24 cellular contexts compared by ENCODE assay signal in genomic region chr9:17750285-17750684, GRCh38.
DNase-seq lines count a peak whose midpoint lies in the region; ATAC-seq, FAIRE-seq and TF ChIP-seq lines count a peak whose summit lies in the region.
"Had no signal": no experiment of that assay in that cellular context is flagged by ENCODE, and none has a peak within 500 bp of the region (broad histone marks: within the 10 kb centered on the region; RNA-seq: fewer than 3 reads in every experiment).

No MANE protein-coding gene starts in this region.

- no peaks in the 10 kb centered on the region for H3K27me3 ChIP-seq in GM23338 (ENCODE audit: insufficient read depth)
- H3K27me3 ChIP-seq: BE2C had no signal

- ATAC-seq in GM23338 (peak; percentile 39; the same call in 2 of the 3 replicates), HG03095 (IDR thresholded peaks at IDR 0.05; ENCODE audit: unreplicated experiment) (no peak), HG03354 (IDR thresholded peaks at IDR 0.05; ENCODE audit: poor library complexity, severe bottlenecking, unreplicated experiment) (no peak)
- ATAC-seq: K562 had no signal

- H3K27ac ChIP-seq in GM23338 (ENCODE audit: low read depth), result no peak overlapping the region

- no peak overlapping the region for H3K4me3 ChIP-seq in GM23338
- H3K4me3 ChIP-seq: HAP-1, K562 had no signal

- H3K79me2 ChIP-seq in GM23338 (replicated peaks; ENCODE audit: insufficient read depth), result no peaks in the 10 kb centered on the region

- no peak overlapping the region for H3K4me2 ChIP-seq in GM23338

- FAIRE-seq in RCC 7860 (lab: Jason Lieb, UNC), result no peak
- FAIRE-seq: G401.6, GM12892, GM18507, HTR-8/SVneo, K562 had no signal

- H3K36me3 Mint-ChIP-seq in GM23338 (ENCODE audit: low read depth), result no peaks in the 10 kb centered on the region; the same call in 2 of the 3 replicates
- H3K36me3 Mint-ChIP-seq: CD4-positive, CD25-positive, alpha-beta regulatory T cell; CD8-positive, alpha-beta memory T cell had no signal

- H3F3A ChIP-seq in GM23338 (replicated peaks; ENCODE audit: low read depth), result no peaks in the 10 kb centered on the region

- H3K4me1 ChIP-seq in GM23338 (ENCODE audit: insufficient read depth), result no peaks in the 10 kb centered on the region
- H3K4me1 ChIP-seq: BE2C, HAP-1 had no signal

- no peaks in the 10 kb centered on the region for H3K9me2 ChIP-seq in GM23338 (ENCODE audit: insufficient read depth)

- H3K9me3 Mint-ChIP-seq in GM23338, result no peaks in the 10 kb centered on the region; the same call in 1 of the 3 replicates

- H4K20me1 ChIP-seq in GM23338 (replicated peaks; ENCODE audit: insufficient read depth), result peaks cover 4% of the 10 kb centered on the region; the same call in 1 of the 2 replicates

- no peak overlapping the region for H3K4me3 Mint-ChIP-seq in GM23338
- H3K4me3 Mint-ChIP-seq: CD4-positive, CD25-positive, alpha-beta regulatory T cell; CD8-positive, alpha-beta memory T cell had no signal

- peak; percentile 24 for DNase-seq in Ammon's horn (ENCODE audit: low spot score)
- no peak for DNase-seq in GM23338 (ENCODE audit: low spot score)
- peak; percentile 28 for DNase-seq in NCI-H69 (lab: John Stamatoyannopoulos, UW)
- peak; percentile 43 for DNase-seq in cerebellum (ENCODE audit: low spot score)
- DNase-seq in RCC 7860 (ENCODE audit: low spot score), result no peak
- no peak for DNase-seq in SKM-1 treated with dmso at 0.1 percent for 144 hours (lab: John Stamatoyannopoulos, UW; ENCODE audit: unreplicated experiment)
- DNase-seq: BE2C; CD4-positive, CD25-positive, alpha-beta regulatory T cell; CD8-positive, alpha-beta memory T cell; COR-L47; DMS 273 treated with DMSO at 0.1 percent for 48 hours; DMS53; DND-41; EL; GOT3; IMR-90 had no signal

- no peaks in the 10 kb centered on the region for H3K36me3 ChIP-seq in GM23338 (ENCODE audit: insufficient read depth)
- H3K36me3 ChIP-seq: BE2C, HAP-1 had no signal

- H3K27ac Mint-ChIP-seq in GM23338, result no peak overlapping the region
- H3K27ac Mint-ChIP-seq: CD4-positive, CD25-positive, alpha-beta regulatory T cell; CD8-positive, alpha-beta memory T cell had no signal

- peaks cover 2% of the 10 kb centered on the region for H3K27me3 Mint-ChIP-seq in GM23338 (ENCODE audit: insufficient read depth, low read depth, poor library complexity)
- H3K27me3 Mint-ChIP-seq: CD4-positive, CD25-positive, alpha-beta regulatory T cell had no signal

- no peaks in the 10 kb centered on the region for H3K4me1 Mint-ChIP-seq in GM23338
- H3K4me1 Mint-ChIP-seq: CD4-positive, CD25-positive, alpha-beta regulatory T cell; CD8-positive, alpha-beta memory T cell had no signal

- TF ChIP-seq CTCF in GM23338 (conservative IDR thresholded peaks at IDR 0.05; ENCODE audit: low read depth in 2 of 2), result no peak

- no peak overlapping the region for H2AFZ ChIP-seq in GM23338

TF ChIP-seq in GM23338, 12 proteins besides CTCF, POLR2A, EP300 and RAD21 (continues in another document):
- TF ChIP-seq CREB1 (CRISPR knock-in tag; IDR thresholded peaks at IDR 0.05; ENCODE audit: low read depth) (no peak), ETS1 (IDR thresholded peaks at IDR 0.05) (no peak), ZNF331 (CRISPR knock-in tag; IDR thresholded peaks at IDR 0.05; ENCODE audit: low read depth) (no peak), ZNF114 (CRISPR knock-in tag; IDR thresholded peaks at IDR 0.05) (no peak), JUNB (IDR thresholded peaks at IDR 0.05; ENCODE audit: unreplicated experiment) (no peak), POLR2AphosphoS5 (IDR thresholded peaks at IDR 0.05; ENCODE audit: low read depth) (no peak), ZNF462 (CRISPR knock-in tag; IDR thresholded peaks at IDR 0.05) (no peak), REST (IDR thresholded peaks at IDR 0.05; ENCODE audit: unreplicated experiment) (no peak)

Comparison
In these comparisons a context has a peak if more than half of its experiments do, and no peak if none do; other contexts are left out.
1. DNase-seq: peak in Ammon's horn (single experiment), NCI-H69 (single experiment) and cerebellum (single experiment); none in GM23338 (single experiment), RCC 7860 (single experiment) and SKM-1 treated with dmso at 0.1 percent for 144 hours (single experiment).